In genomic region chr11:125638315-125638714, GRCh38 we compare ENCODE assay signal across 28 cellular contexts. TPM values are rescaled to one million over a fixed set of nuclear protein-coding genes. Genes with fewer than 3 reads are reported as not detected.
"Had no signal": no experiment of that assay in that cellular context is flagged by ENCODE, and none has a peak within 500 bp of the region (broad histone marks: within the 10 kb centered on the region; RNA-seq: fewer than 3 reads in every experiment).

No MANE protein-coding gene starts in this region.

- FAIRE-seq: bronchial epithelial cell, islet of Langerhans had no signal

- H3K9me3 ChIP-seq: esophagus squamous epithelium, gastrocnemius medialis, left ventricle myocardium inferior, neutrophil, ovary, psoas muscle, thyroid gland, upper lobe of right lung had no signal

- ATAC-seq: activated CD8-positive, alpha-beta memory T cell treated with anti-CD3 and anti-CD28 coated beads, Interleukin-2, amount 10 ng/mL, durations not matched to agents 7 days and 5 days; gastrocnemius medialis; natural killer cell treated with Interleukin-12 subunit alpha and Interleukin-12 subunit beta and Interleukin-15 and Interleukin-18, amount 100 ng/mL, for 72 hours; psoas muscle; right cardiac atrium; upper lobe of right lung had no signal

- H3K27ac ChIP-seq: coronary artery, esophagus squamous epithelium, gastrocnemius medialis, left ventricle myocardium inferior, neutrophil, ovary, psoas muscle, thyroid gland, upper lobe of right lung had no signal

- H3K4me1 ChIP-seq: esophagus squamous epithelium, gastrocnemius medialis, left ventricle myocardium inferior, psoas muscle, thyroid gland, upper lobe of right lung had no signal

- DNase-seq: activated CD4-positive, alpha-beta memory T cell treated with anti-CD3 and anti-CD28 coated beads, Interleukin-2, amount 10 ng/mL, durations not matched to agents 7 days and 5 days; activated CD4-positive, alpha-beta T cell treated with anti-CD3 and anti-CD28 coated beads, Interleukin-2, amount 10 ng/mL, durations not matched to agents 24 days and 14 days; activated CD8-positive, alpha-beta memory T cell treated with anti-CD3 and anti-CD28 coated beads, Interleukin-2, amount 10 ng/mL, durations not matched to agents 7 days and 5 days; activated effector memory CD4-positive, alpha-beta T cell treated with anti-CD3 and anti-CD28 coated beads, Interleukin-2, amount 50 U/mL, for 16 hours; activated naive CD4-positive, alpha-beta T cell treated with anti-CD3 and anti-CD28 coated beads, Interleukin-2, amount 10 ng/mL, durations not matched to agents 7 days and 5 days; activated T-cell treated with anti-CD3 and anti-CD28 coated beads for 4 hours; amygdala; cerebellar nuclear complex; esophagus squamous epithelium; gastrocnemius medialis; head of caudate nucleus; left ventricle myocardium inferior; mammary epithelial cell; midbrain; ovary; psoas muscle; right cardiac atrium; stimulated activated CD4-positive, alpha-beta T cell treated with anti-CD3 and anti-CD28 coated beads, Interleukin-1b, Interleukin-23, amount 100 ng/mL, for 48 hours; substantia nigra; T-helper 1 cell; T1000; thyroid gland; upper lobe of right lung had no signal

- H3K4me3 ChIP-seq: coronary artery, esophagus squamous epithelium, gastrocnemius medialis, left ventricle myocardium inferior, ovary, psoas muscle, thyroid gland, upper lobe of right lung had no signal

- H3K36me3 ChIP-seq: gastrocnemius medialis, left ventricle myocardium inferior, ovary, thyroid gland, upper lobe of right lung had no signal

- H3K27me3 ChIP-seq: esophagus squamous epithelium, gastrocnemius medialis, neutrophil, ovary, thyroid gland, upper lobe of right lung had no signal

RNA-seq across cellular contexts. Expression of gene ACRV1, which starts 42.3 kb away (rescaled TPM):
- total RNA-seq: activated CD4-positive, alpha-beta memory T cell treated with anti-CD3 and anti-CD28 coated beads, Interleukin-2, amount 10 ng/mL, durations not matched to agents 7 days and 5 days; activated CD4-positive, alpha-beta T cell treated with anti-CD3 and anti-CD28 coated beads, Interleukin-2, amount 10 ng/mL, durations not matched to agents 24 days and 14 days; activated CD8-positive, alpha-beta memory T cell treated with anti-CD3 and anti-CD28 coated beads, Interleukin-2, amount 10 ng/mL, durations not matched to agents 7 days and 5 days; bronchial epithelial cell; esophagus squamous epithelium; gastrocnemius medialis; left ventricle myocardium inferior; mammary epithelial cell; natural killer cell treated with Interleukin-12 subunit alpha and Interleukin-12 subunit beta and Interleukin-15 and Interleukin-18, amount 100 ng/mL, for 72 hours; ovary; psoas muscle; right cardiac atrium; thyroid gland; upper lobe of right lung had no signal
- polyA plus RNA-seq: mammary epithelial cell, ovary, right cardiac atrium had no signal
